In the genomic region with DNA sequence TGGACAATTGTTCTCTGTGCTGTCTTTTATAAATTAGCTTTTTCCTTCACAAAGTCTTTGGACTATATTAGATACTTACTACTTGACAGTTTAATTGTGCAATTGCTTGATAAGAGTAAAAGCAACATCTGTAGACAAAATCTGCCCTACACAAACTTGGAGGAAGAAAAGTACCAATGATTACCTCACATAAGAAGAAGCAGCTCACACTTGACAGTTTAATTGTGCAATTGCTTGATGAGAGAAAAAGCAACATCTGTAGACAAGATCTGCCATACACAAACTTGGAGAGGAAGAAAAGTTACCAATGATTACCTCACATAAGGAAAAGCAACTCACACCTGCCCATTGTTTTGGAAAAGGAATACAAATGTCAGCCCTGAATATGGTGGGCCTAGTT, we compare ENCODE assay signal across 25 cellular contexts. TPM values are rescaled to one million over a fixed set of nuclear protein-coding genes. Genes with fewer than 3 reads are reported as not detected.
"Had no signal": no experiment of that assay in that cellular context is flagged by ENCODE, and none has a peak within 500 bp of the region (broad histone marks: within the 10 kb centered on the region; RNA-seq: fewer than 3 reads in every experiment).

No MANE protein-coding gene starts in this region.

- H3K36me3 Mint-ChIP-seq: stimulated activated naive B cell treated with anti-CD40 and anti-IgM and Interleukin-4, amounts not matched to agents 10 μg/mL and 1 μg/mL and 100 μg/mL, for 72 hours had no signal

- H3K4me1 ChIP-seq: heart left ventricle, lower lobe of right lung, sigmoid colon had no signal

- H3K27me3 Mint-ChIP-seq: activated CD8-positive, alpha-beta T cell treated with anti-CD3 and anti-CD28 coated beads for 36 hours; activated naive CD8-positive, alpha-beta T cell treated with anti-CD3 and anti-CD28 coated beads, Interleukin-2, amount 50 U/mL, for 24 hours; progenitor cell of endocrine pancreas; stimulated activated naive B cell treated with anti-CD40 and anti-IgM and Interleukin-4, amounts not matched to agents 10 μg/mL and 1 μg/mL and 100 μg/mL, for 72 hours; type B pancreatic cell had no signal

- H3K27ac ChIP-seq: epithelial cell of prostate, heart left ventricle, lower lobe of right lung, sigmoid colon had no signal

- H3K4me1 Mint-ChIP-seq: activated naive CD8-positive, alpha-beta T cell treated with anti-CD3 and anti-CD28 coated beads, Interleukin-2, amount 50 U/mL, for 24 hours; naive thymus-derived CD4-positive, alpha-beta T cell; stimulated activated naive B cell treated with anti-CD40 and anti-IgM and Interleukin-4, amounts not matched to agents 10 μg/mL and 1 μg/mL and 100 μg/mL, for 72 hours had no signal

- H3K4me3 Mint-ChIP-seq: activated CD4-positive, alpha-beta T cell treated with anti-CD3 and anti-CD28 coated beads, Interleukin-2, amount 10 ng/mL, durations not matched to agents 7 days and 5 days; activated CD8-positive, alpha-beta T cell treated with anti-CD3 and anti-CD28 coated beads for 36 hours; activated naive CD8-positive, alpha-beta T cell treated with anti-CD3 and anti-CD28 coated beads, Interleukin-2, amount 50 U/mL, for 24 hours; activated T-helper 1 cell treated with anti-CD3 and anti-CD28 coated beads, Interleukin-12 subunit alpha, Interleukin-12 subunit beta, Interleukin-2, Interleukin-4 antibody, amounts not matched to agents 30 ng/mL and 10 ng/mL and 1 ng/mL, durations not matched to agents 14 hours and 24 hours and 36 hours; brain; naive thymus-derived CD4-positive, alpha-beta T cell; stimulated activated naive B cell treated with anti-CD40 and anti-IgM and Interleukin-4, amounts not matched to agents 10 μg/mL and 1 μg/mL and 100 μg/mL, for 72 hours; T-helper 1 cell treated with Interleukin-12 subunit alpha and Interleukin-12 subunit beta and Interleukin-4 antibody, amounts not matched to agents 30 μg/mL and 1 μg/mL, for 36 hours; type B pancreatic cell had no signal

- H3K9me3 ChIP-seq: lower lobe of right lung, sigmoid colon had no signal

- H3K4me2 ChIP-seq: smooth muscle cell had no signal

- H3K36me3 ChIP-seq: heart left ventricle, lower lobe of right lung, sigmoid colon had no signal

- H3K9me3 Mint-ChIP-seq: activated T-helper 1 cell treated with anti-CD3 and anti-CD28 coated beads, Interleukin-12 subunit alpha, Interleukin-12 subunit beta, Interleukin-2, Interleukin-4 antibody, amounts not matched to agents 30 ng/mL and 10 ng/mL and 1 ng/mL, durations not matched to agents 14 hours and 24 hours and 36 hours; T-helper 1 cell treated with Interleukin-12 subunit alpha and Interleukin-12 subunit beta and Interleukin-4 antibody, amounts not matched to agents 30 μg/mL and 1 μg/mL, for 36 hours had no signal

- DNase-seq: activated CD4-positive, alpha-beta T cell treated with anti-CD3 and anti-CD28 coated beads, Interleukin-2, amount 10 ng/mL, durations not matched to agents 7 days and 5 days; activated CD4-positive, CD25-positive, alpha-beta regulatory T cell treated with anti-CD3 and anti-CD28 coated beads, Interleukin-2, amount 50 U/mL, for 72 hours; activated CD8-positive, alpha-beta T cell treated with anti-CD3 and anti-CD28 coated beads for 36 hours; activated gamma-delta T cell; activated naive CD4-positive, alpha-beta T cell treated with anti-CD3 and anti-CD28 coated beads, Interleukin-2, amount 50 U/mL, for 16 hours; activated naive CD8-positive, alpha-beta T cell treated with anti-CD3 and anti-CD28 coated beads, Interleukin-2, amount 50 U/mL, for 24 hours; anterior cingulate cortex; heart left ventricle; lower lobe of right lung; naive thymus-derived CD4-positive, alpha-beta T cell; retina; sigmoid colon; stimulated activated CD4-positive, alpha-beta T cell treated with anti-CD3 and anti-CD28 coated beads, Interleukin-15, amount 100 ng/mL, for 24 hours; stimulated activated CD4-positive, alpha-beta T cell treated with anti-CD3 and anti-CD28 coated beads, Interleukin-2, amount 100 ng/mL, for 48 hours; stimulated activated CD8-positive, alpha-beta memory T cell treated with anti-CD3 and anti-CD28 coated beads, Interleukin-4, amount 100 ng/mL, for 48 hours; stimulated activated naive B cell treated with anti-CD40 and anti-IgM and Interleukin-4, amounts not matched to agents 10 μg/mL and 1 μg/mL and 100 μg/mL, for 72 hours had no signal

- FAIRE-seq: keratinocyte had no signal

- H3K27ac Mint-ChIP-seq: activated CD4-positive, alpha-beta T cell treated with anti-CD3 and anti-CD28 coated beads, Interleukin-2, amount 10 ng/mL, durations not matched to agents 7 days and 5 days; activated CD8-positive, alpha-beta T cell treated with anti-CD3 and anti-CD28 coated beads for 36 hours; activated naive CD8-positive, alpha-beta T cell treated with anti-CD3 and anti-CD28 coated beads, Interleukin-2, amount 50 U/mL, for 24 hours; activated T-helper 1 cell treated with anti-CD3 and anti-CD28 coated beads, Interleukin-12 subunit alpha, Interleukin-12 subunit beta, Interleukin-2, Interleukin-4 antibody, amounts not matched to agents 30 ng/mL and 10 ng/mL and 1 ng/mL, durations not matched to agents 14 hours and 24 hours and 36 hours; brain; naive thymus-derived CD4-positive, alpha-beta T cell; progenitor cell of endocrine pancreas; stimulated activated naive B cell treated with anti-CD40 and anti-IgM and Interleukin-4, amounts not matched to agents 10 μg/mL and 1 μg/mL and 100 μg/mL, for 72 hours; T-helper 1 cell treated with Interleukin-12 subunit alpha and Interleukin-12 subunit beta and Interleukin-4 antibody, amounts not matched to agents 30 μg/mL and 1 μg/mL, for 36 hours; type B pancreatic cell had no signal

- H3K4me3 ChIP-seq: heart left ventricle, lower lobe of right lung, sigmoid colon, smooth muscle cell had no signal

- ATAC-seq: activated CD8-positive, alpha-beta T cell treated with anti-CD3 and anti-CD28 coated beads for 36 hours; activated naive CD8-positive, alpha-beta T cell treated with anti-CD3 and anti-CD28 coated beads, Interleukin-2, amount 50 U/mL, for 24 hours; heart left ventricle; lower lobe of right lung; naive thymus-derived CD4-positive, alpha-beta T cell; stimulated activated naive B cell treated with anti-CD40 and anti-IgM and Interleukin-4, amounts not matched to agents 10 μg/mL and 1 μg/mL and 100 μg/mL, for 72 hours had no signal

- H3K27me3 ChIP-seq: heart left ventricle, sigmoid colon had no signal

RNA-seq across cellular contexts. Expression of a gene that starts 17.1 kb away (rescaled TPM):
- total RNA-seq: activated CD8-positive, alpha-beta T cell treated with anti-CD3 and anti-CD28 coated beads for 36 hours; activated T-helper 1 cell treated with anti-CD3 and anti-CD28 coated beads, Interleukin-12 subunit alpha, Interleukin-12 subunit beta, Interleukin-2, Interleukin-4 antibody, amounts not matched to agents 30 ng/mL and 10 ng/mL and 1 ng/mL, durations not matched to agents 14 hours and 24 hours and 36 hours; cardiac septum had no signal
